In the genomic region with DNA sequence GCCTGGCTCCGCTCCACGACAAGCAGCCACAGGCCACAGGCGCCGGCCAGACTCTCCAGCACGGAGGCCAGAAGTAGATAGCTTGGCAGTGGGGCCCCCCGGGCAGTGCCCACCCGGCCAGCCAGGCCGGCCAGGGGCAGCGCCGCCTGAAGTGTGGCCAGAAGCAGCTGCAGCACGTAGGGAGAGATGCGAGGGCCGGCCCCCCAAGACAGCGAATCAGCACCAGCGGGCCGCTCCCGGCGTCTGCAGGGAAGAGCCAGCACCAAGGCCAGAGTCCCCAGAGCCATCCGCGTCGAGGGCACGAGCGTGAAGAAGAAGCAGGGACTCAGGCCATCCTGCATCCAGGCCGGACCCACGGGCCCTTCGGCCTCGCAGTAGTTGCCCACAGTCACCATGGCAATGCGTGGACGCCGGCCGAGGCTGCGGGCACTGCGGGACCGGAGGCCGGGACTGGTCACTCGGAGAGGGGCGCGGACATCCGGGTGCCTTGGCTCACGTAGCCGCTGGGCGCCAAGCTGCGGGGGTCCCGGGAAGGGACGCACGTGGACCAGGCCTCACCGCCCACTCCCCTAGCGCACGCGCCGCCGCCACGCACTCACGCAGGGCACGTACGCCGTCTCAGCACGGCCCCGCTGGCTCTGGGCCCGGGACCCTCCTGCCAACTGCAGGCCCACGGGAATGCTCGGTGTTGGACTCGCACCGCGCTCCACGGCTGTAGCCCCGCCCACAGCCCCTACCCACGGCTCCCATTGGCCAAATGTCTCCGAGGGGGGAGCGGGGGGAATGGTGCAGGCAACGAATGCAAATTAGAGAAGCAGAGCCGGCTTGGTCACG, we compare ENCODE assay signal across 1 cellular context.
A peak's percentile ranks its signal among the peaks of the same experiment; 100 is the strongest.
TF ChIP-seq lines count a peak whose summit lies in the region.

A gene (minus strand): TSS at position 680 of the 834 bp plus-strand sequence. CDS start 285 bp downstream, at position 395.

TF ChIP-seq in HepG2, 621 proteins besides CTCF, POLR2A, EP300 and RAD21 (continued from another document and continues in another):
- TF ChIP-seq MLLT10 (CRISPR knock-in tag; IDR thresholded peaks at IDR 0.05) = 0 out of 2 replicates have a peak, but pooled peaks have one; percentile 14
- peak; percentile 48; the same call in 1 of the 2 replicates for TF ChIP-seq MIER3 (CRISPR knock-in tag; IDR thresholded peaks at IDR 0.05; ENCODE audit: borderline replicate concordance)
- peak; percentile 77 for TF ChIP-seq ISL2 (CRISPR knock-in tag; IDR thresholded peaks at IDR 0.05)
- TF ChIP-seq ZNF12 (CRISPR knock-in tag; IDR thresholded peaks at IDR 0.05) = no peak; the same call in 1 of the 2 replicates
- TF ChIP-seq KLF6 (CRISPR knock-in tag; IDR thresholded peaks at IDR 0.05) = peak; percentile 86
- TF ChIP-seq ZNF556 (CRISPR knock-in tag; IDR thresholded peaks at IDR 0.05; ENCODE audit: borderline replicate concordance) = peak; percentile 74; the same call in 1 of the 2 replicates
- peak; percentile 35; the same call in 1 of the 2 replicates for TF ChIP-seq KDM4B (CRISPR knock-in tag; IDR thresholded peaks at IDR 0.05)
- TF ChIP-seq, protein P1, sequence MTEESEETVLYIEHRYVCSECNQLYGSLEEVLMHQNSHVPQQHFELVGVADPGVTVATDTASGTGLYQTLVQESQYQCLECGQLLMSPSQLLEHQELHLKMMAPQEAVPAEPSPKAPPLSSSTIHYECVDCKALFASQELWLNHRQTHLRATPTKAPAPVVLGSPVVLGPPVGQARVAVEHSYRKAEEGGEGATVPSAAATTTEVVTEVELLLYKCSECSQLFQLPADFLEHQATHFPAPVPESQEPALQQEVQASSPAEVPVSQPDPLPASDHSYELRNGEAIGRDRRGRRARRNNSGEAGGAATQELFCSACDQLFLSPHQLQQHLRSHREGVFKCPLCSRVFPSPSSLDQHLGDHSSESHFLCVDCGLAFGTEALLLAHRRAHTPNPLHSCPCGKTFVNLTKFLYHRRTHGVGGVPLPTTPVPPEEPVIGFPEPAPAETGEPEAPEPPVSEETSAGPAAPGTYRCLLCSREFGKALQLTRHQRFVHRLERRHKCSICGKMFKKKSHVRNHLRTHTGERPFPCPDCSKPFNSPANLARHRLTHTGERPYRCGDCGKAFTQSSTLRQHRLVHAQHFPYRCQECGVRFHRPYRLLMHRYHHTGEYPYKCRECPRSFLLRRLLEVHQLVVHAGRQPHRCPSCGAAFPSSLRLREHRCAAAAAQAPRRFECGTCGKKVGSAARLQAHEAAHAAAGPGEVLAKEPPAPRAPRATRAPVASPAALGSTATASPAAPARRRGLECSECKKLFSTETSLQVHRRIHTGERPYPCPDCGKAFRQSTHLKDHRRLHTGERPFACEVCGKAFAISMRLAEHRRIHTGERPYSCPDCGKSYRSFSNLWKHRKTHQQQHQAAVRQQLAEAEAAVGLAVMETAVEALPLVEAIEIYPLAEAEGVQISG (CRISPR knock-in tag; IDR thresholded peaks at IDR 0.05) = peak; percentile 89
- peak; percentile 36 for TF ChIP-seq ZNF441 (CRISPR knock-in tag; IDR thresholded peaks at IDR 0.05; ENCODE audit: borderline replicate concordance)
- TF ChIP-seq, protein P2, sequence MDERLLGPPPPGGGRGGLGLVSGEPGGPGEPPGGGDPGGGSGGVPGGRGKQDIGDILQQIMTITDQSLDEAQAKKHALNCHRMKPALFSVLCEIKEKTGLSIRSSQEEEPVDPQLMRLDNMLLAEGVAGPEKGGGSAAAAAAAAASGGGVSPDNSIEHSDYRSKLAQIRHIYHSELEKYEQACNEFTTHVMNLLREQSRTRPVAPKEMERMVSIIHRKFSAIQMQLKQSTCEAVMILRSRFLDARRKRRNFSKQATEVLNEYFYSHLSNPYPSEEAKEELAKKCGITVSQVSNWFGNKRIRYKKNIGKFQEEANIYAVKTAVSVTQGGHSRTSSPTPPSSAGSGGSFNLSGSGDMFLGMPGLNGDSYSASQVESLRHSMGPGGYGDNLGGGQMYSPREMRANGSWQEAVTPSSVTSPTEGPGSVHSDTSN (CRISPR knock-in tag; IDR thresholded peaks at IDR 0.05) = no peak
- TF ChIP-seq, protein P3, sequence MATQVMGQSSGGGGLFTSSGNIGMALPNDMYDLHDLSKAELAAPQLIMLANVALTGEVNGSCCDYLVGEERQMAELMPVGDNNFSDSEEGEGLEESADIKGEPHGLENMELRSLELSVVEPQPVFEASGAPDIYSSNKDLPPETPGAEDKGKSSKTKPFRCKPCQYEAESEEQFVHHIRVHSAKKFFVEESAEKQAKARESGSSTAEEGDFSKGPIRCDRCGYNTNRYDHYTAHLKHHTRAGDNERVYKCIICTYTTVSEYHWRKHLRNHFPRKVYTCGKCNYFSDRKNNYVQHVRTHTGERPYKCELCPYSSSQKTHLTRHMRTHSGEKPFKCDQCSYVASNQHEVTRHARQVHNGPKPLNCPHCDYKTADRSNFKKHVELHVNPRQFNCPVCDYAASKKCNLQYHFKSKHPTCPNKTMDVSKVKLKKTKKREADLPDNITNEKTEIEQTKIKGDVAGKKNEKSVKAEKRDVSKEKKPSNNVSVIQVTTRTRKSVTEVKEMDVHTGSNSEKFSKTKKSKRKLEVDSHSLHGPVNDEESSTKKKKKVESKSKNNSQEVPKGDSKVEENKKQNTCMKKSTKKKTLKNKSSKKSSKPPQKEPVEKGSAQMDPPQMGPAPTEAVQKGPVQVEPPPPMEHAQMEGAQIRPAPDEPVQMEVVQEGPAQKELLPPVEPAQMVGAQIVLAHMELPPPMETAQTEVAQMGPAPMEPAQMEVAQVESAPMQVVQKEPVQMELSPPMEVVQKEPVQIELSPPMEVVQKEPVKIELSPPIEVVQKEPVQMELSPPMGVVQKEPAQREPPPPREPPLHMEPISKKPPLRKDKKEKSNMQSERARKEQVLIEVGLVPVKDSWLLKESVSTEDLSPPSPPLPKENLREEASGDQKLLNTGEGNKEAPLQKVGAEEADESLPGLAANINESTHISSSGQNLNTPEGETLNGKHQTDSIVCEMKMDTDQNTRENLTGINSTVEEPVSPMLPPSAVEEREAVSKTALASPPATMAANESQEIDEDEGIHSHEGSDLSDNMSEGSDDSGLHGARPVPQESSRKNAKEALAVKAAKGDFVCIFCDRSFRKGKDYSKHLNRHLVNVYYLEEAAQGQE (IDR thresholded peaks at IDR 0.05; ENCODE audit: borderline replicate concordance in 1 of 2, low read depth in 1 of 2, low read length in 2 of 2) = peak in 1 of 2 experiments; percentile 89; a peak in 2 of 4 replicates
- TF ChIP-seq RNF2 (conservative IDR thresholded peaks at IDR 0.05; ENCODE audit: low read depth) = peak; percentile 88; the same call in 1 of the 2 replicates
- 0 out of 2 replicates have a peak, but pooled peaks have one; percentile 36 for TF ChIP-seq ZNF264 (CRISPR knock-in tag; IDR thresholded peaks at IDR 0.05)
- TF ChIP-seq, protein P4, sequence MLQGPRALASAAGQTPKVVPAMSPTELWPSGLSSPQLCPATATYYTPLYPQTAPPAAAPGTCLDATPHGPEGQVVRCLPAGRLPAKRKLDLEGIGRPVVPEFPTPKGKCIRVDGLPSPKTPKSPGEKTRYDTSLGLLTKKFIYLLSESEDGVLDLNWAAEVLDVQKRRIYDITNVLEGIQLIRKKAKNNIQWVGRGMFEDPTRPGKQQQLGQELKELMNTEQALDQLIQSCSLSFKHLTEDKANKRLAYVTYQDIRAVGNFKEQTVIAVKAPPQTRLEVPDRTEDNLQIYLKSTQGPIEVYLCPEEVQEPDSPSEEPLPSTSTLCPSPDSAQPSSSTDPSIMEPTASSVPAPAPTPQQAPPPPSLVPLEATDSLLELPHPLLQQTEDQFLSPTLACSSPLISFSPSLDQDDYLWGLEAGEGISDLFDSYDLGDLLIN (CRISPR knock-in tag; IDR thresholded peaks at IDR 0.05; ENCODE audit: borderline replicate concordance) = peak; percentile 92; the same call in 1 of the 2 replicates
- TF ChIP-seq ZNF768 (CRISPR knock-in tag; IDR thresholded peaks at IDR 0.05) = peak; percentile 88; the same call in 1 of the 2 replicates
- TF ChIP-seq, protein P5, sequence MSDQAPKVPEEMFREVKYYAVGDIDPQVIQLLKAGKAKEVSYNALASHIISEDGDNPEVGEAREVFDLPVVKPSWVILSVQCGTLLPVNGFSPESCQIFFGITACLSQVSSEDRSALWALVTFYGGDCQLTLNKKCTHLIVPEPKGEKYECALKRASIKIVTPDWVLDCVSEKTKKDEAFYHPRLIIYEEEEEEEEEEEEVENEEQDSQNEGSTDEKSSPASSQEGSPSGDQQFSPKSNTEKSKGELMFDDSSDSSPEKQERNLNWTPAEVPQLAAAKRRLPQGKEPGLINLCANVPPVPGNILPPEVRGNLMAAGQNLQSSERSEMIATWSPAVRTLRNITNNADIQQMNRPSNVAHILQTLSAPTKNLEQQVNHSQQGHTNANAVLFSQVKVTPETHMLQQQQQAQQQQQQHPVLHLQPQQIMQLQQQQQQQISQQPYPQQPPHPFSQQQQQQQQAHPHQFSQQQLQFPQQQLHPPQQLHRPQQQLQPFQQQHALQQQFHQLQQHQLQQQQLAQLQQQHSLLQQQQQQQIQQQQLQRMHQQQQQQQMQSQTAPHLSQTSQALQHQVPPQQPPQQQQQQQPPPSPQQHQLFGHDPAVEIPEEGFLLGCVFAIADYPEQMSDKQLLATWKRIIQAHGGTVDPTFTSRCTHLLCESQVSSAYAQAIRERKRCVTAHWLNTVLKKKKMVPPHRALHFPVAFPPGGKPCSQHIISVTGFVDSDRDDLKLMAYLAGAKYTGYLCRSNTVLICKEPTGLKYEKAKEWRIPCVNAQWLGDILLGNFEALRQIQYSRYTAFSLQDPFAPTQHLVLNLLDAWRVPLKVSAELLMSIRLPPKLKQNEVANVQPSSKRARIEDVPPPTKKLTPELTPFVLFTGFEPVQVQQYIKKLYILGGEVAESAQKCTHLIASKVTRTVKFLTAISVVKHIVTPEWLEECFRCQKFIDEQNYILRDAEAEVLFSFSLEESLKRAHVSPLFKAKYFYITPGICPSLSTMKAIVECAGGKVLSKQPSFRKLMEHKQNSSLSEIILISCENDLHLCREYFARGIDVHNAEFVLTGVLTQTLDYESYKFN (CRISPR knock-in tag; conservative IDR thresholded peaks at IDR 0.05) = peak; percentile 48
- TF ChIP-seq, protein P6, sequence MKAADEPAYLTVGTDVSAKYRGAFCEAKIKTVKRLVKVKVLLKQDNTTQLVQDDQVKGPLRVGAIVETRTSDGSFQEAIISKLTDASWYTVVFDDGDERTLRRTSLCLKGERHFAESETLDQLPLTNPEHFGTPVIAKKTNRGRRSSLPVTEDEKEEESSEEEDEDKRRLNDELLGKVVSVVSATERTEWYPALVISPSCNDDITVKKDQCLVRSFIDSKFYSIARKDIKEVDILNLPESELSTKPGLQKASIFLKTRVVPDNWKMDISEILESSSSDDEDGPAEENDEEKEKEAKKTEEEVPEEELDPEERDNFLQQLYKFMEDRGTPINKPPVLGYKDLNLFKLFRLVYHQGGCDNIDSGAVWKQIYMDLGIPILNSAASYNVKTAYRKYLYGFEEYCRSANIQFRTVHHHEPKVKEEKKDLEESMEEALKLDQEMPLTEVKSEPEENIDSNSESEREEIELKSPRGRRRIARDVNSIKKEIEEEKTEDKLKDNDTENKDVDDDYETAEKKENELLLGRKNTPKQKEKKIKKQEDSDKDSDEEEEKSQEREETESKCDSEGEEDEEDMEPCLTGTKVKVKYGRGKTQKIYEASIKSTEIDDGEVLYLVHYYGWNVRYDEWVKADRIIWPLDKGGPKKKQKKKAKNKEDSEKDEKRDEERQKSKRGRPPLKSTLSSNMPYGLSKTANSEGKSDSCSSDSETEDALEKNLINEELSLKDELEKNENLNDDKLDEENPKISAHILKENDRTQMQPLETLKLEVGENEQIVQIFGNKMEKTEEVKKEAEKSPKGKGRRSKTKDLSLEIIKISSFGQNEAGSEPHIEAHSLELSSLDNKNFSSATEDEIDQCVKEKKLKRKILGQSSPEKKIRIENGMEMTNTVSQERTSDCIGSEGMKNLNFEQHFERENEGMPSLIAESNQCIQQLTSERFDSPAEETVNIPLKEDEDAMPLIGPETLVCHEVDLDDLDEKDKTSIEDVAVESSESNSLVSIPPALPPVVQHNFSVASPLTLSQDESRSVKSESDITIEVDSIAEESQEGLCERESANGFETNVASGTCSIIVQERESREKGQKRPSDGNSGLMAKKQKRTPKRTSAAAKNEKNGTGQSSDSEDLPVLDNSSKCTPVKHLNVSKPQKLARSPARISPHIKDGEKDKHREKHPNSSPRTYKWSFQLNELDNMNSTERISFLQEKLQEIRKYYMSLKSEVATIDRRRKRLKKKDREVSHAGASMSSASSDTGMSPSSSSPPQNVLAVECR (CRISPR knock-in tag; IDR thresholded peaks at IDR 0.05; ENCODE audit: borderline replicate concordance) = peak; percentile 96
- TF ChIP-seq ZNF766 (CRISPR knock-in tag; IDR thresholded peaks at IDR 0.05; ENCODE audit: borderline replicate concordance) = peak; percentile 74; the same call in 1 of the 2 replicates
- TF ChIP-seq SOX13 (IDR thresholded peaks at IDR 0.05) = no peak
- no peak for TF ChIP-seq SOX13 (CRISPR knock-in tag; conservative IDR thresholded peaks at IDR 0.05 in 1 of 2, IDR thresholded peaks at IDR 0.05 in 1 of 2)
- TF ChIP-seq, protein P7, sequence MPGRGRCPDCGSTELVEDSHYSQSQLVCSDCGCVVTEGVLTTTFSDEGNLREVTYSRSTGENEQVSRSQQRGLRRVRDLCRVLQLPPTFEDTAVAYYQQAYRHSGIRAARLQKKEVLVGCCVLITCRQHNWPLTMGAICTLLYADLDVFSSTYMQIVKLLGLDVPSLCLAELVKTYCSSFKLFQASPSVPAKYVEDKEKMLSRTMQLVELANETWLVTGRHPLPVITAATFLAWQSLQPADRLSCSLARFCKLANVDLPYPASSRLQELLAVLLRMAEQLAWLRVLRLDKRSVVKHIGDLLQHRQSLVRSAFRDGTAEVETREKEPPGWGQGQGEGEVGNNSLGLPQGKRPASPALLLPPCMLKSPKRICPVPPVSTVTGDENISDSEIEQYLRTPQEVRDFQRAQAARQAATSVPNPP (CRISPR knock-in tag; IDR thresholded peaks at IDR 0.05) = peak; percentile 97
- TF ChIP-seq, protein P8, sequence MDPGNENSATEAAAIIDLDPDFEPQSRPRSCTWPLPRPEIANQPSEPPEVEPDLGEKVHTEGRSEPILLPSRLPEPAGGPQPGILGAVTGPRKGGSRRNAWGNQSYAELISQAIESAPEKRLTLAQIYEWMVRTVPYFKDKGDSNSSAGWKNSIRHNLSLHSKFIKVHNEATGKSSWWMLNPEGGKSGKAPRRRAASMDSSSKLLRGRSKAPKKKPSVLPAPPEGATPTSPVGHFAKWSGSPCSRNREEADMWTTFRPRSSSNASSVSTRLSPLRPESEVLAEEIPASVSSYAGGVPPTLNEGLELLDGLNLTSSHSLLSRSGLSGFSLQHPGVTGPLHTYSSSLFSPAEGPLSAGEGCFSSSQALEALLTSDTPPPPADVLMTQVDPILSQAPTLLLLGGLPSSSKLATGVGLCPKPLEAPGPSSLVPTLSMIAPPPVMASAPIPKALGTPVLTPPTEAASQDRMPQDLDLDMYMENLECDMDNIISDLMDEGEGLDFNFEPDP (CRISPR knock-in tag; conservative IDR thresholded peaks at IDR 0.05) = peak; percentile 99
- TF ChIP-seq ZNF451 (CRISPR knock-in tag; IDR thresholded peaks at IDR 0.05) = peak; percentile 99
- TF ChIP-seq BHLHE40 (IDR thresholded peaks at IDR 0.05; ENCODE audit: low read length) = peak; percentile 98
- TF ChIP-seq, protein P9, sequence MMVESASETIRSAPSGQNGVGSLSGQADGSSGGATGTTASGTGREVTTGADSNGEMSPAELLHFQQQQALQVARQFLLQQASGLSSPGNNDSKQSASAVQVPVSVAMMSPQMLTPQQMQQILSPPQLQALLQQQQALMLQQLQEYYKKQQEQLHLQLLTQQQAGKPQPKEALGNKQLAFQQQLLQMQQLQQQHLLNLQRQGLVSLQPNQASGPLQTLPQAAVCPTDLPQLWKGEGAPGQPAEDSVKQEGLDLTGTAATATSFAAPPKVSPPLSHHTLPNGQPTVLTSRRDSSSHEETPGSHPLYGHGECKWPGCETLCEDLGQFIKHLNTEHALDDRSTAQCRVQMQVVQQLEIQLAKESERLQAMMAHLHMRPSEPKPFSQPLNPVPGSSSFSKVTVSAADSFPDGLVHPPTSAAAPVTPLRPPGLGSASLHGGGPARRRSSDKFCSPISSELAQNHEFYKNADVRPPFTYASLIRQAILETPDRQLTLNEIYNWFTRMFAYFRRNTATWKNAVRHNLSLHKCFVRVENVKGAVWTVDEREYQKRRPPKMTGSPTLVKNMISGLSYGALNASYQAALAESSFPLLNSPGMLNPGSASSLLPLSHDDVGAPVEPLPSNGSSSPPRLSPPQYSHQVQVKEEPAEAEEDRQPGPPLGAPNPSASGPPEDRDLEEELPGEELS (CRISPR knock-in tag; IDR thresholded peaks at IDR 0.05) = peak; percentile 77
- TF ChIP-seq ADNP (CRISPR knock-in tag; IDR thresholded peaks at IDR 0.05) = no peak
- TF ChIP-seq ZBTB7B (CRISPR knock-in tag; IDR thresholded peaks at IDR 0.05) = peak; percentile 80; the same call in 1 of the 2 replicates
